ENCODE assay signal across 8 cellular contexts in genomic region chr12:46382974-46383653, GRCh38. TPM values are rescaled to one million over a fixed set of nuclear protein-coding genes. Genes with fewer than 3 reads are reported as not detected.
DNase-seq lines count a peak whose midpoint lies in the region; ATAC-seq, FAIRE-seq and TF ChIP-seq lines count a peak whose summit lies in the region.

No MANE protein-coding gene starts in this region.

- peak overlapping the region; percentile 96 for H3K27ac ChIP-seq in keratinocyte (ENCODE audit: control insufficient read depth, insufficient read depth, low read length)

- DNase-seq in AG10803 (ENCODE audit: low read depth) (peak; percentile 98), NCI-H2227 treated with DMSO at 0.1 percent for 48 hours (lab: John Stamatoyannopoulos, UW) (peak; percentile 83), keratinocyte (ENCODE audit: low read depth, low spot score) (no peak)
- peak; percentile 74 to 82 (median 78) for DNase-seq in activated CD4-positive, CD25-positive, alpha-beta regulatory T cell (lab: John Stamatoyannopoulos, UW)
- peak; percentile 93 for DNase-seq in central memory CD4-positive, alpha-beta T cell
- DNase-seq in stimulated activated CD4-positive, alpha-beta T cell treated with anti-CD3 and anti-CD28 coated beads, Interleukin-12 subunit alpha, Interleukin-12 subunit beta, amount 100 ng/mL, for 48 hours (ENCODE audit: low read depth in 2 of 3, low spot score in 1 of 3): peak; percentile 85 to 94 (median 90)

- H3K36me3 ChIP-seq in keratinocyte (ENCODE audit: control insufficient read depth in 2 of 2, extremely low read depth in 1 of 2, insufficient read depth in 2 of 2, low read length in 2 of 2): peaks cover 0 to 3% of the 10 kb centered on the region in 2 experiments

- H3K4me1 ChIP-seq in keratinocyte (ENCODE audit: control insufficient read depth, extremely low read depth, insufficient read depth, low read length): peaks cover 51% of the 10 kb centered on the region

- H2AFZ ChIP-seq in keratinocyte (ENCODE audit: control insufficient read depth, low read length): no peak overlapping the region

- ATAC-seq in HG03196 (IDR thresholded peaks at IDR 0.05; ENCODE audit: unreplicated experiment): peak; percentile 74

- dilution Hi-C loops in keratinocyte (cut with MboI; ENCODE audit: extremely low pct_ligation_motif_present, low sequenced_read_pairs): no loop called here

- no peaks in the 10 kb centered on the region for H3K27me3 ChIP-seq in keratinocyte (ENCODE audit: control insufficient read depth, extremely low read depth, insufficient read depth, low read length)

- no peaks in the 10 kb centered on the region for H3K9me1 ChIP-seq in keratinocyte (ENCODE audit: control insufficient read depth, extremely low read depth, insufficient read depth, low read length)

- H3K4me2 ChIP-seq in keratinocyte (ENCODE audit: control insufficient read depth, extremely low read depth, insufficient read depth, low read depth, low read length): peak overlapping the region; percentile 94

- FAIRE-seq in keratinocyte (lab: Jason Lieb, UNC): no peak

- no peaks in the 10 kb centered on the region for H4K20me1 ChIP-seq in keratinocyte (ENCODE audit: control insufficient read depth, extremely low read depth, insufficient read depth, low read length)

- H3K9ac ChIP-seq in keratinocyte (ENCODE audit: control insufficient read depth, extremely low read depth, insufficient read depth, low read length): peak overlapping the region; percentile 91

- no peaks in the 10 kb centered on the region for H3K9me3 ChIP-seq in keratinocyte (ENCODE audit: control insufficient read depth, low read depth, low read length)

- in situ Hi-C loops in GM18951 (cut with MboI; ENCODE audit: low sequenced_read_pairs, unreplicated experiment): no loop called here

- peaks cover 3% of the 10 kb centered on the region for H3K79me2 ChIP-seq in keratinocyte (ENCODE audit: control insufficient read depth, insufficient read depth, low read length)

- TF ChIP-seq POLR2A in GM18951 (IDR thresholded peaks at IDR 0.05; ENCODE audit: extremely low read depth, insufficient read depth, insufficient read length): peak; percentile 72

- H3K4me3 ChIP-seq in AG10803 (ENCODE audit: low read length) (peak overlapping the region; percentile 77), keratinocyte (ENCODE audit: control insufficient read depth in 2 of 3, extremely low read depth in 1 of 3, insufficient read depth in 2 of 3, low read depth in 1 of 3, low read length in 3 of 3) (peak overlapping the region; percentile 59 to 77 (median 77))

- TF ChIP-seq CTCF in AG10803 (conservative IDR thresholded peaks at IDR 0.05; ENCODE audit: low read length) (0 out of 2 replicates have a peak, but pooled peaks have one; percentile 6), keratinocyte (optimal IDR thresholded peaks at IDR 0.05 in 1 of 3, IDR thresholded peaks at IDR 0.05 in 1 of 3, conservative IDR thresholded peaks at IDR 0.05 in 1 of 3; ENCODE audit: extremely low read depth in 1 of 3, insufficient read depth in 2 of 3, low read length in 3 of 3) (peak in 2 of 3 experiments; percentile 12 to 35)

RNA-seq across cellular contexts. Expression of gene SLC38A2, which starts 10.5 kb away (rescaled TPM):
- 213 to 577 TPM (median 375 TPM) in 3 replicates for polyA plus RNA-seq in keratinocyte
- 528 TPM for polyA plus RNA-seq in keratinocyte (2011; ENCODE audit: low read depth)
- polyA plus RNA-seq in keratinocyte (2011; cell fraction: cytosol; rRNA removed): 64.1 and 143 TPM in 2 replicates
- polyA plus RNA-seq in keratinocyte (2011; cell fraction: nucleus; rRNA removed): 720 and 1,040 TPM in 2 replicates
- polyA plus RNA-seq in keratinocyte (2012; ENCODE audit: low replicate concordance): 229 and 376 TPM in 2 replicates
- polyA minus RNA-seq in keratinocyte: 238 to 790 TPM (median 512 TPM) in 3 replicates
- polyA minus RNA-seq in keratinocyte (2011; cell fraction: cytosol; rRNA and poly(A)+ RNA removed): 139 TPM
- polyA minus RNA-seq in keratinocyte (2011; cell fraction: nucleus; rRNA and poly(A)+ RNA removed): 1,093 and 1,815 TPM in 2 replicates
